ENCODE assay signal across 15 cellular contexts in genomic region chr5:175418252-175418651, GRCh38.
"Had no signal": no experiment of that assay in that cellular context is flagged by ENCODE, and none has a peak within 500 bp of the region (broad histone marks: within the 10 kb centered on the region; RNA-seq: fewer than 3 reads in every experiment).

No MANE protein-coding gene starts in this region.

- DNase-seq: activated B cell treated with CpG ODN at 0.5 μM for 24 hours; activated CD4-positive, alpha-beta T cell treated with anti-CD3 and anti-CD28 coated beads for 48 hours; activated CD8-positive, alpha-beta T cell treated with anti-CD3 and anti-CD28 coated beads for 36 hours; activated effector memory CD4-positive, alpha-beta T cell treated with anti-CD3 and anti-CD28 coated beads, Interleukin-2, amount 50 U/mL, for 16 hours; activated T-cell treated with anti-CD3 and anti-CD28 coated beads, Interleukin-2, amount 50 U/mL, for 4 hours; colonic mucosa; heart right ventricle; naive B cell; psoas muscle; right lobe of liver; trophoblast cell had no signal

- H3K4me3 ChIP-seq: colonic mucosa, gastroesophageal sphincter, heart right ventricle, neural progenitor cell, psoas muscle, right lobe of liver, suprapubic skin had no signal

- ATAC-seq: activated CD8-positive, alpha-beta T cell treated with anti-CD3 and anti-CD28 coated beads for 36 hours; activated naive CD4-positive, alpha-beta T cell treated with anti-CD3 and anti-CD28 coated beads, Interleukin-2, amount 50 U/mL, for 72 hours; activated T-cell treated with anti-CD3 and anti-CD28 coated beads, Interleukin-2, amount 50 U/mL, for 4 hours; gastroesophageal sphincter; heart right ventricle; psoas muscle; right lobe of liver had no signal
